8 cellular contexts compared by ENCODE assay signal in the genomic region with DNA sequence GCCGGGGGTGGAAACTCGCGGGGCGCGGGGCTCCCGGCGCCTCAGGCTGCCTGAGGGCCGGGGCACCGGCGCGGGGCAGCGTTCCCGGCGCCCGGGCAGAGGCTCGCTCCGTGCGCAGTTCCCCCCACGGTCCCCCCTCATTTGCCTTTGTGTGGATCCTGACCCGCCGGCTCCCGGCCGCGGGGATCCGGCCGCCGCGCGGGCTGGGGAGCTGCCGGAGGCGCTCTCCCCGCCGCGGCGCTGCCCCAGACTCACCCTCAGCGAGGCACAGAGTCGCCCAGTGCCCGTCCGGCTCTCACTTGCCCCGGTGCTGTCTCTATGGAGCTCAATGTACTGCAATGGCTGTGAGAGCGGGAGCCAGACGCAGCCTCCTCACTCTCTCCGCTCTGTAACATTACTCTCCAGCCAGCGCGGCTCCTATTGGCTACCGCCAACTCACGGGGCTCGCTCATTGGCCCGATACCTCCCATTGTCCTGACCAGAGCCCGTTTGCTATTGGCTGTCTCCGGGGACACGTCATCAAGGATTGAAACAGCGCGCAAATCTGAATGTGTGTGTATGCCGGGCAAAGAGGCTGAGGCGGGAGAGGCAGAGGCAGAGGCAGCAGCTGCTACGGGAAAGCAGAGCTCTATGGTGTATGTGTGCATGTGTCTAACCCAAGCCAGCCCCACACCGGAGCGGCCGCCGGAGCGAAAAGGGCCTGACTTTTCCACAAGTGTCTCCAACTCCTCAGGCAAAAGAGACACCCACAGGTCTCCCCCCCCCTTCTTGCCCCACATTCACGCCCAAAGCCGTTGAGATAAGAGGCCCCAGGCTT. TPM values are rescaled to one million over a fixed set of nuclear protein-coding genes. Genes with fewer than 3 reads are reported as not detected.
A peak's percentile ranks its signal among the peaks of the same experiment; 100 is the strongest.
DNase-seq lines count a peak whose midpoint lies in the region; ATAC-seq and TF ChIP-seq lines count a peak whose summit lies in the region.

TSS of gene HMGB1 (minus strand) at position 396 of the 817 bp plus-strand sequence. CDS start 2,256 bp downstream, outside the sequence.

- peak; percentile 97 for DNase-seq in NCI-H128 (lab: John Stamatoyannopoulos, UW; ENCODE audit: unreplicated experiment)
- DNase-seq in activated naive CD8-positive, alpha-beta T cell treated with anti-CD3 and anti-CD28 coated beads, Interleukin-2, amount 10 ng/mL, durations not matched to agents 7 days and 5 days: peak; percentile 93
- DNase-seq in head of caudate nucleus: peak; percentile 96 to 100 (median 100)
- DNase-seq in osteocyte (ENCODE audit: extremely low spot score, unreplicated experiment): peak; percentile 99

- peaks cover 20% of the 10 kb centered on the region for H3K36me3 Mint-ChIP-seq in activated naive CD8-positive, alpha-beta T cell treated with anti-CD3 and anti-CD28 coated beads, Interleukin-2, amount 10 ng/mL, durations not matched to agents 7 days and 5 days
- peaks cover 18% of the 10 kb centered on the region for H3K36me3 Mint-ChIP-seq in osteocyte (ENCODE audit: unreplicated experiment)

- TF ChIP-seq CTCF in SU-DHL-6 (IDR thresholded peaks at IDR 0.05; ENCODE audit: insufficient read depth, low read length, poor library complexity, severe bottlenecking) (no peak), osteocyte (IDR thresholded peaks at IDR 0.05) (no peak)

- POLR2A ChIA-PET in activated naive CD8-positive, alpha-beta T cell treated with anti-CD3 and anti-CD28 coated beads, Interleukin-2, amount 10 ng/mL, durations not matched to agents 7 days and 5 days (lab: Charles Lee): interaction anchor here (0.6 to 3.3 kb wide), 25 partner anchors 24 to 356 kb away, joined by 3 to 30 read pairs (median 4); partner anchors contain the start of genes KATNAL1, UBE2L5 and USPL1

- H3K9ac ChIP-seq in SU-DHL-6 (ENCODE audit: low read length): peak within 1 kb of the TSS; percentile 89

- peak within 1 kb of the TSS; percentile 94 for H3K4me3 Mint-ChIP-seq in activated naive CD8-positive, alpha-beta T cell treated with anti-CD3 and anti-CD28 coated beads, Interleukin-2, amount 10 ng/mL, durations not matched to agents 7 days and 5 days
- H3K4me3 Mint-ChIP-seq in osteocyte (ENCODE audit: unreplicated experiment): peak within 1 kb of the TSS; percentile 86

- peak within 1 kb of the TSS; percentile 96 for H3K27ac ChIP-seq in SU-DHL-6 (ENCODE audit: low read depth, low read length)
- H3K27ac ChIP-seq in thymus (ENCODE audit: low read depth): peak within 1 kb of the TSS; percentile 100

- H3K4me2 ChIP-seq in SU-DHL-6 (ENCODE audit: low read depth, low read length, poor library complexity, severe bottlenecking): peak within 1 kb of the TSS; percentile 92

- WGBS in thymus: under 1% methylated on average over 64 of the region's 64 CpGs

- H3K79me2 ChIP-seq in SU-DHL-6 (ENCODE audit: insufficient read depth, low read length): peaks cover 42% of the 10 kb centered on the region

- H3F3A ChIP-seq in SU-DHL-6 (ENCODE audit: insufficient read depth): peaks cover 50% of the 10 kb centered on the region

- H3K4me3 ChIP-seq in SU-DHL-6 (ENCODE audit: insufficient read depth, low read length, poor library complexity, severe bottlenecking) (peak within 1 kb of the TSS; percentile 93), thymus (ENCODE audit: low read length) (peak within 1 kb of the TSS; percentile 71)

- H3K27ac Mint-ChIP-seq in activated naive CD8-positive, alpha-beta T cell treated with anti-CD3 and anti-CD28 coated beads, Interleukin-2, amount 10 ng/mL, durations not matched to agents 7 days and 5 days: peak within 1 kb of the TSS; percentile 99
- peak within 1 kb of the TSS; percentile 97 for H3K27ac Mint-ChIP-seq in osteocyte (ENCODE audit: unreplicated experiment)

- peak; percentile 86 for ATAC-seq in HG02678 (IDR thresholded peaks at IDR 0.05; ENCODE audit: unreplicated experiment)
- peak; percentile 92 for ATAC-seq in activated naive CD8-positive, alpha-beta T cell treated with anti-CD3 and anti-CD28 coated beads, Interleukin-2, amount 10 ng/mL, durations not matched to agents 7 days and 5 days (ENCODE audit: low read depth)

- H3K4me1 Mint-ChIP-seq in activated naive CD8-positive, alpha-beta T cell treated with anti-CD3 and anti-CD28 coated beads, Interleukin-2, amount 10 ng/mL, durations not matched to agents 7 days and 5 days: peaks cover 28% of the 10 kb centered on the region
- H3K4me1 Mint-ChIP-seq in osteocyte (ENCODE audit: unreplicated experiment): peaks cover 35% of the 10 kb centered on the region

- H3K9me3 ChIP-seq in SU-DHL-6 (ENCODE audit: insufficient read depth, low read length) (no peaks in the 10 kb centered on the region), thymus (ENCODE audit: control insufficient read depth) (no peaks in the 10 kb centered on the region)

- intact Hi-C loops in head of caudate nucleus (cut with DNase I): loop anchor here (2.0 to 10.0 kb wide), 5 partner anchors 151 to 339 kb away; partner anchors contain the start of gene USPL1

- no peaks in the 10 kb centered on the region for H3K27me3 Mint-ChIP-seq in activated naive CD8-positive, alpha-beta T cell treated with anti-CD3 and anti-CD28 coated beads, Interleukin-2, amount 10 ng/mL, durations not matched to agents 7 days and 5 days
- H3K27me3 Mint-ChIP-seq in osteocyte (ENCODE audit: unreplicated experiment): no peaks in the 10 kb centered on the region

- no peaks in the 10 kb centered on the region for H3K9me3 Mint-ChIP-seq in activated naive CD8-positive, alpha-beta T cell treated with anti-CD3 and anti-CD28 coated beads, Interleukin-2, amount 10 ng/mL, durations not matched to agents 7 days and 5 days
- H3K9me3 Mint-ChIP-seq in osteocyte (ENCODE audit: unreplicated experiment): no peaks in the 10 kb centered on the region

- peak; percentile 85 for TF ChIP-seq POLR2A in GM10847 (IDR thresholded peaks at IDR 0.05; ENCODE audit: extremely low read depth, insufficient read length)

- H3K36me3 ChIP-seq in SU-DHL-6 (ENCODE audit: low read length): peaks cover 21% of the 10 kb centered on the region
- no peaks in the 10 kb centered on the region for H3K36me3 ChIP-seq in thymus (ENCODE audit: control insufficient read depth, insufficient read depth)

- no peaks in the 10 kb centered on the region; the same call in 1 of the 2 replicates for H4K20me1 ChIP-seq in SU-DHL-6 (ENCODE audit: low read depth, low read length)

- H3K9me2 ChIP-seq in SU-DHL-6 (replicated peaks; ENCODE audit: insufficient read depth, low read length): no peaks in the 10 kb centered on the region

- peak within 1 kb of the TSS; percentile 62 for H2AFZ ChIP-seq in SU-DHL-6 (ENCODE audit: low read depth, low read length, severe bottlenecking)

- H3K27me3 ChIP-seq in SU-DHL-6 (ENCODE audit: low read length) (no peaks in the 10 kb centered on the region), thymus (ENCODE audit: control insufficient read depth, insufficient read depth) (no peaks in the 10 kb centered on the region)

- no peaks in the 10 kb centered on the region for H3K4me1 ChIP-seq in thymus (ENCODE audit: control insufficient read depth, insufficient read depth, low read length)

RNA-seq across cellular contexts. Expression of gene HMGB1, which starts in this region (rescaled TPM):
- total RNA-seq in activated naive CD8-positive, alpha-beta T cell treated with anti-CD3 and anti-CD28 coated beads, Interleukin-2, amount 10 ng/mL, durations not matched to agents 7 days and 5 days: 100 to 1,000 TPM; 483 to 504 TPM
- 249 and 264 TPM in 2 replicates for total RNA-seq in osteocyte
- 593 TPM for polyA plus RNA-seq in thymus

Comparison
In these comparisons a context has a peak if more than half of its experiments do, and no peak if none do; other contexts are left out.
1. Peak in every context shown above with its lines: DNase-seq, ATAC-seq, H3K4me3 ChIP-seq and H3K27ac ChIP-seq.